7 cellular contexts compared by ENCODE assay signal in the genomic region with DNA sequence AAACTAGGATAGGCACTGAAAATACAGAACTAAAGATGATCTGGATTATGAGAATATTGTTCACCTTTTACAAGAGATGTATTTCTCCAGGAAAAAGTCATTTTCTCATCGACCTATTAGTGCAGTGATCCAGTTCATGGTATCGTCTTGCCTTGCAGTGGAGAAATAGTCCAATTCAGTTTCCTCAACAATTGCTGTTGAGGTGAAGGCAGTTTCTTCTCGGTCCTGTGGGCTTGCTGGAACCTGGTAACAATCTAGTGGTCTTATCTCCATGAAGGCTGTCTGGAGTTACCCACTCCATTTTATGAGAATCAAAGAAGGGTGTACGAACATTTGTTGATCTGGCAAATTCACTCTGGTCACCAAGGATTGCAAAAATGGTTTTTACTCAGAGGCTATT.
"Had no signal": no experiment of that assay in that cellular context is flagged by ENCODE, and none has a peak within 500 bp of the region (broad histone marks: within the 10 kb centered on the region; RNA-seq: fewer than 3 reads in every experiment).

No MANE protein-coding gene starts in this region.

- H3K4me3 ChIP-seq: GM23248, HAP-1, K562 had no signal

- H3K36me3 ChIP-seq: HAP-1 had no signal

- H3K27ac ChIP-seq: GM23248 had no signal

- H3K9me3 ChIP-seq: HAP-1 had no signal

- DNase-seq: GM23248, GOT3, H7, IMR-90, KG1 had no signal
